8 cellular contexts compared by ENCODE assay signal in the genomic region with DNA sequence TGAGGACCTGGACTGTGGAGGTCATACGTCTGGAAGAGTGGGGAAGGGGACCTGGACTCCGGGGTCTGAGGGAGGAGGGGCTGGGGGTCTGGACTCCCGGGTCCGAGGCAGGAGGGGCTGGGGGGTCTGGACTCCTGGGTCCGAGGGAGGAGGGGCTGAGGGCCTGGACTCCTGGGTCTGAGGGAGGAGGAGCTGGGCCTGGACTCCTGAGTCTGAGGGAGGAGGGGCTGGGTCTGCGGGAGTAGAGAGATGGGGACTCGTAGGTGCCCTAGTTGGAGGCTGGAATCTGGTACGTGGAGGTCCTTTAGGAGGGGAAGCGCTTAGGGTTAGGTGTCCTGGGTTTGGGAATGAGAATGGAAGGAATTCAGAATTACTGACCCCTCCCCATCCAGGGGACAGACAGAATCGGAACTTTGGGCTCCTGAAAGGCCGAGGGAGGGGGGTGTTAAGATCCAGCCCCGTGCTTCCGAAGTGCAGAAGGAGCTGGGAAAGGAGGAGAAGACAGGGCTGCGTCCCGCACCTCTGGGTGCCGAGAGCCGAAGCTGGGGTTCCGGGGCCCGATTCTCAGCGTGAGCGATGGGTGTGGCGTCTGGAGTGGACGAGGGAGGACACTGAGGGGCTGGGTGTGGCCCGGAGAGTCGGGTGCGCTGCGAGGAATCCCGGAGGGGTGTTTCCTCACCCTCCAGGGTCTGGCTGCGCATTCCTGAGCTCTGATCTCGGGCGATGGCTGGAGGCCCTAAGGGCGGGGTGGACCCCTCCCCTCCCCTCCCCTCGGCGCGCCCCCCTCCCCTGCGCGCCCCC.
A peak's percentile ranks its signal among the peaks of the same experiment; 100 is the strongest.
DNase-seq lines count a peak whose midpoint lies in the region; ATAC-seq lines count a peak whose summit lies in the region.

No MANE protein-coding gene starts in this region.

- peak overlapping the region; percentile 86 for H3K27ac ChIP-seq in layer of hippocampus (ENCODE audit: low read depth, low read length)

- peak overlapping the region; percentile 94 for H3K4me3 Mint-ChIP-seq in central memory CD8-positive, alpha-beta T cell

- DNase-seq in DMS79 treated with DMSO at 0.1 percent for 48 hours (lab: John Stamatoyannopoulos, UW) = peak; percentile 16
- DNase-seq in DMS79 (lab: John Stamatoyannopoulos, UW) = no peak
- DNase-seq in SW480 (ENCODE audit: low spot score) = peak; percentile 77
- peak in 1 of 2 donors; percentile 55 for DNase-seq in central memory CD8-positive, alpha-beta T cell (ENCODE audit: low spot score in 2 of 2)
- DNase-seq in stimulated activated CD4-positive, alpha-beta T cell treated with anti-CD3 and anti-CD28 coated beads, Interleukin-4, amount 100 ng/mL, for 4 hours = peak; percentile 20 to 25
- DNase-seq in GF-D8 (lab: John Stamatoyannopoulos, UW) = no peak

- H3K27me3 ChIP-seq in layer of hippocampus (ENCODE audit: control insufficient read depth, insufficient read depth, low read length) = no peaks in the 10 kb centered on the region

- H3K4me1 Mint-ChIP-seq in central memory CD8-positive, alpha-beta T cell = peaks cover 54% of the 10 kb centered on the region

- no peak for ATAC-seq in central memory CD8-positive, alpha-beta T cell (replicated peaks; ENCODE audit: extremely low read depth, poor library complexity, severe bottlenecking)
- ATAC-seq in HG03439 (IDR thresholded peaks at IDR 0.05; ENCODE audit: unreplicated experiment) = no peak

- H3K27me3 Mint-ChIP-seq in central memory CD8-positive, alpha-beta T cell = no peaks in the 10 kb centered on the region

- H3K36me3 Mint-ChIP-seq in central memory CD8-positive, alpha-beta T cell (ENCODE audit: insufficient read depth) = peaks cover 61% of the 10 kb centered on the region

- peak overlapping the region; percentile 100 for H3K27ac Mint-ChIP-seq in central memory CD8-positive, alpha-beta T cell (ENCODE audit: low read depth)

- no peaks in the 10 kb centered on the region for H3K9me3 Mint-ChIP-seq in central memory CD8-positive, alpha-beta T cell

Comparison
In these comparisons a context has a peak if more than half of its experiments do, and no peak if none do; other contexts are left out.
1. DNase-seq: peak in DMS79 treated with DMSO at 0.1 percent for 48 hours (single experiment), SW480 (single experiment) and stimulated activated CD4-positive, alpha-beta T cell treated with anti-CD3 and anti-CD28 coated beads, Interleukin-4, amount 100 ng/mL, for 4 hours (2 of 2); none in DMS79 (single experiment) and GF-D8 (single experiment).